Comparison of ENCODE assay signal across 23 cellular contexts in the genomic region with DNA sequence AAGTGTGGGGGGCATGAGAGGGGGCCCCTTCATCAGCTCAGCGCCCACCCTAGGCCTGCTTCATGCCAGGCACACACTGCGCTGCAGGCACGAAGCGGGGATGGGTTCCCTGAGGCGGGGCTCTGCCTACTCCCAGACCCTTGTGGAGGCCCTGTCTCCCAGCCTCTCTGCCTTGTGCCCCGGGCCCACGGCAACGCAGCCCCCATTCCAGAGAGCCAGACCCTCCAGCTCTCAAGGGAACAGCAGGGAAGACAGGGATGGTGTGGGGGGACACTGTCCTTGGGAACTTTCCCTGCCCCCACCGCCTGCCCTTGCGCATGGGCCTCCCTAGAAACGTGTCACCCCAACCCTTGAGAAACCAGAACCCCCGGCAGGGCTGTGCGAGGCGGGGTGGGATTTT. TPM values are rescaled to one million over a fixed set of nuclear protein-coding genes. Genes with fewer than 3 reads are reported as not detected.
DNase-seq lines count a peak whose midpoint lies in the region; ATAC-seq, FAIRE-seq and TF ChIP-seq lines count a peak whose summit lies in the region.
"Had no signal": no experiment of that assay in that cellular context is flagged by ENCODE, and none has a peak within 500 bp of the region (broad histone marks: within the 10 kb centered on the region; RNA-seq: fewer than 3 reads in every experiment).

No MANE protein-coding gene starts in this region.

- peak overlapping the region; percentile 13 for H2BK5ac ChIP-seq in neuronal stem cell (ENCODE audit: low read length)

- CTCF ChIA-PET in HEK293 (lab: Yijun Ruan, JAX): interaction anchor here (1.4 to 7.5 kb wide), 2 partner anchors 19 to 46 kb away, joined by 3 to 35 read pairs; no protein-coding TSS in a partner anchor

- H3K27me3 ChIP-seq in heart right ventricle (no peaks in the 10 kb centered on the region), right cardiac atrium (ENCODE audit: control insufficient read depth, insufficient read depth) (no peaks in the 10 kb centered on the region), neuronal stem cell (ENCODE audit: control insufficient read depth in 3 of 3, insufficient read depth in 3 of 3, low read depth in 1 of 3, low read length in 3 of 3) (peaks cover 0 to 42% (median 0%) of the 10 kb centered on the region in 3 experiments)
- H3K27me3 ChIP-seq: BE2C had no signal

- no peak overlapping the region for H3K23ac ChIP-seq in neuronal stem cell (ENCODE audit: low read depth, low read length, poor library complexity)

- no peak overlapping the region for H3K27ac Mint-ChIP-seq in activated naive CD4-positive, alpha-beta T cell treated with anti-CD3 and anti-CD28 coated beads, Interleukin-2, amount 50 U/mL, for 72 hours
- H3K27ac Mint-ChIP-seq: CD4-positive, alpha-beta memory T cell had no signal

- POLR2A ChIA-PET in HEK293 (lab: Yijun Ruan, JAX): no interaction called here

- peaks cover 25 to 93% (median 56%) of the 10 kb centered on the region in 9 donors for H3K4me1 ChIP-seq in heart right ventricle
- H3K4me1 ChIP-seq in right cardiac atrium (ENCODE audit: control insufficient read depth, insufficient read depth, low read length): peaks cover 3% of the 10 kb centered on the region
- H3K4me1 ChIP-seq in HEK293 (ENCODE audit: control insufficient read depth, insufficient read depth, low read length): peaks cover 19% of the 10 kb centered on the region
- peaks cover 0 to 10% of the 10 kb centered on the region in 2 donors for H3K4me1 ChIP-seq in neuronal stem cell (ENCODE audit: control insufficient read depth in 2 of 2, insufficient read depth in 1 of 2, low read depth in 1 of 2, low read length in 2 of 2)

- H2BK120ac ChIP-seq in neuronal stem cell (ENCODE audit: low read depth, low read length): peak overlapping the region; percentile 61

- H3K4ac ChIP-seq in neuronal stem cell (ENCODE audit: low read length): no peak overlapping the region

- H3K4me3 ChIP-seq in heart right ventricle: no peak overlapping the region
- no peak overlapping the region for H3K4me3 ChIP-seq in right cardiac atrium (ENCODE audit: low read length)
- H3K4me3 ChIP-seq in HEK293 (ENCODE audit: low read depth, low read length): no peak overlapping the region
- H3K4me3 ChIP-seq in neuronal stem cell (ENCODE audit: low read length in 2 of 2): no peak overlapping the region
- H3K4me3 ChIP-seq: A549 had no signal

- H3K9me3 ChIP-seq in heart right ventricle (no peaks in the 10 kb centered on the region), right cardiac atrium (ENCODE audit: control insufficient read depth, low read length) (no peaks in the 10 kb centered on the region), HEK293 (ENCODE audit: control insufficient read depth, insufficient read depth, low read depth, low read length) (no peaks in the 10 kb centered on the region), neuronal stem cell (replicated peaks in 1 of 2; ENCODE audit: control insufficient read depth in 2 of 2, insufficient read depth in 1 of 2, low read depth in 1 of 2, low read length in 2 of 2) (peaks cover 0 to 8% of the 10 kb centered on the region in 2 donors)
- H3K9me3 ChIP-seq: A549, BE2C had no signal

- TF ChIP-seq CTCF in heart right ventricle (IDR thresholded peaks at IDR 0.05): no peak
- TF ChIP-seq CTCF in HEK293 (tag by site-specific recombination; IDR thresholded peaks at IDR 0.05): no peak

- FAIRE-seq in H54 (lab: Jason Lieb, UNC): no peak
- FAIRE-seq: A549, GM12892 had no signal

- H3K18ac ChIP-seq in neuronal stem cell (ENCODE audit: low read length): peak overlapping the region; percentile 82

- no peak overlapping the region for H2AFZ ChIP-seq in neuronal stem cell (ENCODE audit: low read length)

- WGBS in heart right ventricle, 2 donors: 93 to 96% methylated on average over 14 of the region's 14 CpGs
- WGBS in right cardiac atrium: 92% methylated on average over 14 of the region's 14 CpGs
- no CpG with 5 or more reads among the region's 14 CpGs for WGBS in neuronal stem cell (ENCODE audit: extremely low coverage in 2 of 2, insufficient read length in 2 of 2, insufficient replicate concordance in 1 of 2), 2 donors

- H3K14ac ChIP-seq in neuronal stem cell (ENCODE audit: low read length): peak overlapping the region; percentile 98

- H4K91ac ChIP-seq in neuronal stem cell (ENCODE audit: low read depth, low read length, poor library complexity): no peak overlapping the region

- no peak overlapping the region for H3K9ac ChIP-seq in neuronal stem cell (ENCODE audit: low read depth, low read length, poor library complexity)

- ATAC-seq in heart right ventricle: peak in 1 of 8 donors; percentile 1
- ATAC-seq in Right ventricle myocardium inferior: no peak
- ATAC-seq in right cardiac atrium: no peak
- ATAC-seq in activated naive CD4-positive, alpha-beta T cell treated with anti-CD3 and anti-CD28 coated beads, Interleukin-2, amount 50 U/mL, for 72 hours: no peak
- ATAC-seq: A549 had no signal

- intact Hi-C loops in heart right ventricle (cut with DNase I): loop anchor here in 1 of 10 donors (2.0 kb wide), 1 partner anchor 17 kb away; no protein-coding TSS in a partner anchor
- intact Hi-C loops in Right ventricle myocardium inferior (cut with DNase I): no loop called here
- intact Hi-C loops in right cardiac atrium (cut with DNase I): no loop called here
- intact Hi-C loops in cardiac septum (cut with DNase I): loop anchor here (2.0 kb wide), 1 partner anchor 15 kb away; no protein-coding TSS in a partner anchor

- H3K4me2 ChIP-seq in neuronal stem cell (ENCODE audit: insufficient read depth, low read length, poor library complexity, severe bottlenecking): no peak overlapping the region
- H3K4me2 ChIP-seq: A549 had no signal

- H3K27ac ChIP-seq in heart right ventricle: peak overlapping the region in 9 of 10 donors; percentile 74 to 93 (median 89)
- peak overlapping the region; percentile 19 for H3K27ac ChIP-seq in right cardiac atrium (ENCODE audit: low read length)
- H3K27ac ChIP-seq in HEK293 (ENCODE audit: extremely low read depth, low read depth, low read length): no peak overlapping the region
- no peak overlapping the region for H3K27ac ChIP-seq in neuronal stem cell (replicated peaks; ENCODE audit: low read length)
- H3K27ac ChIP-seq: A549 had no signal

- H2AK5ac ChIP-seq in neuronal stem cell (ENCODE audit: low read depth, low read length): peak overlapping the region; percentile 80

- H3K9me3 Mint-ChIP-seq in activated naive CD4-positive, alpha-beta T cell treated with anti-CD3 and anti-CD28 coated beads, Interleukin-2, amount 50 U/mL, for 72 hours: no peaks in the 10 kb centered on the region
- H3K9me3 Mint-ChIP-seq: CD4-positive, alpha-beta memory T cell had no signal

- DNase-seq in heart right ventricle (no peak), Right ventricle myocardium inferior (ENCODE audit: missing footprints) (no peak), right cardiac atrium (no peak), cardiac septum (ENCODE audit: low spot score) (no peak), neuronal stem cell (ENCODE audit: low spot score) (no peak), H54 (ENCODE audit: insufficient read length, low spot score) (no peak)
- no peak for DNase-seq in activated naive CD4-positive, alpha-beta T cell treated with anti-CD3 and anti-CD28 coated beads, Interleukin-2, amount 50 U/mL, for 72 hours (ENCODE audit: low spot score in 2 of 2)
- DNase-seq: 8988T; ACHN; AML-193; BE2C; C1 segment of cervical spinal cord; Calu3; CD4-positive, alpha-beta memory T cell; COR-L47; DMS53; DMS79 treated with DMSO at 0.1 percent for 48 hours; GOT3; H7; HCEC 1CT had no signal

- H3K36me3 Mint-ChIP-seq in activated naive CD4-positive, alpha-beta T cell treated with anti-CD3 and anti-CD28 coated beads, Interleukin-2, amount 50 U/mL, for 72 hours: no peaks in the 10 kb centered on the region
- H3K36me3 Mint-ChIP-seq: CD4-positive, alpha-beta memory T cell had no signal

- no peak for TF ChIP-seq POLR2A in H54 (IDR thresholded peaks at IDR 0.05; ENCODE audit: low read depth, low read length)

- H3K36me3 ChIP-seq in heart right ventricle (no peaks in the 10 kb centered on the region), HEK293 (ENCODE audit: control insufficient read depth in 2 of 2, insufficient read depth in 1 of 2, low read length in 2 of 2) (no peaks in the 10 kb centered on the region), neuronal stem cell (replicated peaks in 1 of 2; ENCODE audit: control insufficient read depth in 2 of 2, insufficient read depth in 2 of 2, low read length in 2 of 2) (no peaks in the 10 kb centered on the region)
- H3K36me3 ChIP-seq: BE2C had no signal

- no peak overlapping the region for H4K8ac ChIP-seq in neuronal stem cell (ENCODE audit: low read depth, low read length)

- H3K79me1 ChIP-seq in neuronal stem cell (ENCODE audit: low read depth, low read length): peaks cover 3% of the 10 kb centered on the region

- H2BK12ac ChIP-seq in neuronal stem cell (ENCODE audit: low read length): no peak overlapping the region

- H2BK15ac ChIP-seq in neuronal stem cell (ENCODE audit: low read length): no peak overlapping the region

TF ChIP-seq in HEK293, 187 proteins besides CTCF, POLR2A, EP300 and RAD21:
- TF ChIP-seq MYNN (tag by site-specific recombination; IDR thresholded peaks at IDR 0.05; ENCODE audit: borderline replicate concordance) (no peak), GLI2 (tag by site-specific recombination; IDR thresholded peaks at IDR 0.05; ENCODE audit: borderline replicate concordance, low read depth) (no peak), GLIS2 (tag by site-specific recombination; IDR thresholded peaks at IDR 0.05) (0 out of 2 replicates have a peak, but pooled peaks have one; percentile 4), ZNF600 (tag by site-specific recombination; IDR thresholded peaks at IDR 0.05) (no peak), ZNF302 (tag by site-specific recombination; IDR thresholded peaks at IDR 0.05; ENCODE audit: low read depth) (no peak)

RNA-seq across cellular contexts. Expression of gene SLC12A7, which starts 10.0 kb away (rescaled TPM):
- total RNA-seq in heart right ventricle: 100 to 1,000 TPM; 122 to 208 (median 146) TPM
- 100 to 1,000 TPM in 1 of 2 donors, 10 to 100 TPM in 1; 36.3 to 145 TPM for polyA plus RNA-seq in heart right ventricle
- total RNA-seq in Right ventricle myocardium inferior: 179 TPM
- total RNA-seq in right cardiac atrium: 10 to 100 TPM; 57.2 to 80.5 (median 65.6) TPM
- polyA plus RNA-seq in right cardiac atrium: 28.5 TPM
- 127 TPM for total RNA-seq in cardiac septum
- 25.7 TPM for polyA plus RNA-seq in neuronal stem cell (2013, experiment 1 of 2)
- polyA plus RNA-seq in neuronal stem cell (2013, experiment 2 of 2): 25.0 TPM
- total RNA-seq in activated naive CD4-positive, alpha-beta T cell treated with anti-CD3 and anti-CD28 coated beads, Interleukin-2, amount 50 U/mL, for 72 hours: 10 to 100 TPM; 19.5 to 74.7 TPM

Comparison
In these comparisons a context has a peak if more than half of its experiments do, and no peak if none do; other contexts are left out.
1. H3K27ac ChIP-seq: peak in heart right ventricle (9 of 10) and right cardiac atrium (single experiment); none in HEK293 (single experiment) and neuronal stem cell (single experiment).